ENCODE assay signal across 1 cellular context in the genomic region with DNA sequence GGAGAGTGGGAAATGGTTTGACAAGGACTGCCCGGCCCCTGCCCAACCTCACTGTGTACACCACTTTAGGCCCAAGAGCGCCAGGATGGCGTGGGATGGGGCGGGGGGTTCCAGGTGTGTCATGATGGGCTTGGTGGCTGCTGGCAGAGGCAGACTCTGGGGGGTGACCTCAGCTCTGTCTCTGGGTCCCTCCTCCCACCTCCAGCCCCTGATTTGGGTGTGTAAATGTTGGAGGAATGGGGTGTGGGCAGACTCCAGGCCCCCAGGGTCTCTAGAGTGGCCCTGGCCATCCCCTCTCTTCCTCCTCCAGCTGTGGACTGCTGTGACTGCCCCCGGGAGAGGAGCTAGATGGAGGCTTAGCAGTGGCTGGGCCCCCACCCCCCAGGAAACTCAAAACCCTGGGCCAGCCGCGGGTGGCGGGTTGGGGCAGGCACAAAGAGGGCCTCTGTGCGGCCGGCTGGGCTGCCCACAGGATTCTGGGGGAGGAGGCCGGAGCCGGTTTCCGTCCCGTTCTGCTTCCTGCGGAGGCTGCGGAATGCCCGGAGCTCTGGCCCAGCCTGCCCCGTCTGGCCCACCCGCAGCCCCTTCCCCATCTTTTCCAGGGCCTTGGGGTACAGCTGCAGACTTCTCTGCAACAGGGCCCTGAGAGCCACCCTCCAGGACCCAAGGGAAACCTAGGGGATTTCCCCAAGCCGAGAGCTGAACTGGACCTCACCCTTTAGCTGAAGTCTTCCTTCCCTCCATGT.
TF ChIP-seq lines count a peak whose summit lies in the region.

No MANE protein-coding gene starts in this region.

TF ChIP-seq in HepG2, 621 proteins besides CTCF, POLR2A, EP300 and RAD21 (continued from another document):
- TF ChIP-seq BRD4 (CRISPR knock-in tag; IDR thresholded peaks at IDR 0.05) (no peak), PCBP1 (IDR thresholded peaks at IDR 0.05; ENCODE audit: borderline replicate concordance, low read depth, low read length) (0 out of 2 replicates have a peak, but pooled peaks have one; percentile 50), CBX5 (CRISPR knock-in tag; IDR thresholded peaks at IDR 0.05; ENCODE audit: borderline replicate concordance) (no peak), ZBTB38 (CRISPR knock-in tag; IDR thresholded peaks at IDR 0.05) (peak; percentile 46; the same call in 1 of the 2 replicates), HNRNPLL (IDR thresholded peaks at IDR 0.05; ENCODE audit: low read depth, low read length, poor library complexity, severe bottlenecking) (peak; percentile 88), ZNF274 (CRISPR knock-in tag; IDR thresholded peaks at IDR 0.05) (peak; percentile 42; the same call in 1 of the 2 replicates)
- TF ChIP-seq, protein P1, sequence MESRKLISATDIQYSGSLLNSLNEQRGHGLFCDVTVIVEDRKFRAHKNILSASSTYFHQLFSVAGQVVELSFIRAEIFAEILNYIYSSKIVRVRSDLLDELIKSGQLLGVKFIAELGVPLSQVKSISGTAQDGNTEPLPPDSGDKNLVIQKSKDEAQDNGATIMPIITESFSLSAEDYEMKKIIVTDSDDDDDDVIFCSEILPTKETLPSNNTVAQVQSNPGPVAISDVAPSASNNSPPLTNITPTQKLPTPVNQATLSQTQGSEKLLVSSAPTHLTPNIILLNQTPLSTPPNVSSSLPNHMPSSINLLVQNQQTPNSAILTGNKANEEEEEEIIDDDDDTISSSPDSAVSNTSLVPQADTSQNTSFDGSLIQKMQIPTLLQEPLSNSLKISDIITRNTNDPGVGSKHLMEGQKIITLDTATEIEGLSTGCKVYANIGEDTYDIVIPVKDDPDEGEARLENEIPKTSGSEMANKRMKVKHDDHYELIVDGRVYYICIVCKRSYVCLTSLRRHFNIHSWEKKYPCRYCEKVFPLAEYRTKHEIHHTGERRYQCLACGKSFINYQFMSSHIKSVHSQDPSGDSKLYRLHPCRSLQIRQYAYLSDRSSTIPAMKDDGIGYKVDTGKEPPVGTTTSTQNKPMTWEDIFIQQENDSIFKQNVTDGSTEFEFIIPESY (CRISPR knock-in tag; IDR thresholded peaks at IDR 0.05), result peak; percentile 95
- TF ChIP-seq, protein P2, sequence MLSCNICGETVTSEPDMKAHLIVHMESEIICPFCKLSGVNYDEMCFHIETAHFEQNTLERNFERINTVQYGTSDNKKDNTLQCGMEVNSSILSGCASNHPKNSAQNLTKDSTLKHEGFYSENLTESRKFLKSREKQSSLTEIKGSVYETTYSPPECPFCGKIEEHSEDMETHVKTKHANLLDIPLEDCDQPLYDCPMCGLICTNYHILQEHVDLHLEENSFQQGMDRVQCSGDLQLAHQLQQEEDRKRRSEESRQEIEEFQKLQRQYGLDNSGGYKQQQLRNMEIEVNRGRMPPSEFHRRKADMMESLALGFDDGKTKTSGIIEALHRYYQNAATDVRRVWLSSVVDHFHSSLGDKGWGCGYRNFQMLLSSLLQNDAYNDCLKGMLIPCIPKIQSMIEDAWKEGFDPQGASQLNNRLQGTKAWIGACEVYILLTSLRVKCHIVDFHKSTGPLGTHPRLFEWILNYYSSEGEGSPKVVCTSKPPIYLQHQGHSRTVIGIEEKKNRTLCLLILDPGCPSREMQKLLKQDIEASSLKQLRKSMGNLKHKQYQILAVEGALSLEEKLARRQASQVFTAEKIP (CRISPR knock-in tag; IDR thresholded peaks at IDR 0.05; ENCODE audit: borderline replicate concordance), result no peak
- TF ChIP-seq, protein P3, sequence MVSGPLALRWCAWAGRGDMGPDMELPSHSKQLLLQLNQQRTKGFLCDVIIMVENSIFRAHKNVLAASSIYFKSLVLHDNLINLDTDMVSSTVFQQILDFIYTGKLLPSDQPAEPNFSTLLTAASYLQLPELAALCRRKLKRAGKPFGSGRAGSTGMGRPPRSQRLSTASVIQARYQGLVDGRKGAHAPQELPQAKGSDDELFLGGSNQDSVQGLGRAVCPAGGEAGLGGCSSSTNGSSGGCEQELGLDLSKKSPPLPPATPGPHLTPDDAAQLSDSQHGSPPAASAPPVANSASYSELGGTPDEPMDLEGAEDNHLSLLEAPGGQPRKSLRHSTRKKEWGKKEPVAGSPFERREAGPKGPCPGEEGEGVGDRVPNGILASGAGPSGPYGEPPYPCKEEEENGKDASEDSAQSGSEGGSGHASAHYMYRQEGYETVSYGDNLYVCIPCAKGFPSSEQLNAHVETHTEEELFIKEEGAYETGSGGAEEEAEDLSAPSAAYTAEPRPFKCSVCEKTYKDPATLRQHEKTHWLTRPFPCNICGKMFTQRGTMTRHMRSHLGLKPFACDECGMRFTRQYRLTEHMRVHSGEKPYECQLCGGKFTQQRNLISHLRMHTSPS (CRISPR knock-in tag; IDR thresholded peaks at IDR 0.05; ENCODE audit: low read depth), result 0 out of 2 replicates have a peak, but pooled peaks have one; percentile 30
TF ChIP-seq in HepG2: peak in this region for 12.
